In the genomic region with DNA sequence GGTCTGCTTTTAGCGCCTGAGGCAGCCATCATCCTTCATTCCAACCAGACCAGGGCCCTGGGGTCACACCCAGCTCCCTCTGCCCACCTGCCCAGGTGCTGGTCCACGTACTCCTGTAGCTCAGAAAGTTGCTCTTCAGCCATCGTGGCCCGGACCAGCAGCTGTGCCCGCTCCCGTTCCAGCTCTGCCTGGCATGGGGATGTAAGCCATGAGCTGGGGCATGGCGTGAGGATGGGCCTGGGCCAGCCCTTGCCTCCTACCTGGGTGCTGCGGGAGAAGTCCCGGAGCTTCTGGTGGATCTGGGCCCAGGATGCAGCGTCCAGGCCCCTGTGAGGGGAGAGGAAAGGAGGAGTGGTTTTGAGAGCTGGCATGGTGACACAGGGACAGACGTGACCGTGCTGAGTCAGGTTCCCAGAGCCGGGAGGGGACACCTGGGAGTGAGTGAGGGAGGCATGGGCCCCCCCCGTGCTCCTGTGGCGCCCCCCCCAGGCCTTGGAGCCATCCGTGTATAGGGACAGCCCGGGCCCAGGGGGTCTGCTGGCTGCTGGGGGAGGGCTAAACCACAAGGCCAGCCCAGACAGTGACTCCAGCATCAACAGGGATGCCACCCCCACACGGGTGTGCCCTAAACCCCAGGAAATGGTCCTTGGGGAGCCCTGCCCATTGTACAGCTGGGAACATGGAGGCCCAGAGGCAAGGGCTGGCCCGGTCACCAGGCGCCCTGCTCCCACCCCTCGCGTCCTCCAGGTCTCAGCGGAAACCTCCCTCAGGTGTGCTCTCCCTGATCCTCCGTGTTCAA, we compare ENCODE assay signal across 1 cellular context.
TF ChIP-seq lines count a peak whose summit lies in the region.

No MANE protein-coding gene starts in this region.

TF ChIP-seq in K562, 482 proteins besides CTCF, POLR2A, EP300 and RAD21 (continued from another document and continues in another):
- TF ChIP-seq ELF4 (CRISPR knock-in tag; IDR thresholded peaks at IDR 0.05): no peak
- TF ChIP-seq ZNF584 (CRISPR knock-in tag; IDR thresholded peaks at IDR 0.05; ENCODE audit: low read depth): no peak
- TF ChIP-seq ZFPM2 (CRISPR knock-in tag; IDR thresholded peaks at IDR 0.05): no peak
- TF ChIP-seq, protein P1, sequence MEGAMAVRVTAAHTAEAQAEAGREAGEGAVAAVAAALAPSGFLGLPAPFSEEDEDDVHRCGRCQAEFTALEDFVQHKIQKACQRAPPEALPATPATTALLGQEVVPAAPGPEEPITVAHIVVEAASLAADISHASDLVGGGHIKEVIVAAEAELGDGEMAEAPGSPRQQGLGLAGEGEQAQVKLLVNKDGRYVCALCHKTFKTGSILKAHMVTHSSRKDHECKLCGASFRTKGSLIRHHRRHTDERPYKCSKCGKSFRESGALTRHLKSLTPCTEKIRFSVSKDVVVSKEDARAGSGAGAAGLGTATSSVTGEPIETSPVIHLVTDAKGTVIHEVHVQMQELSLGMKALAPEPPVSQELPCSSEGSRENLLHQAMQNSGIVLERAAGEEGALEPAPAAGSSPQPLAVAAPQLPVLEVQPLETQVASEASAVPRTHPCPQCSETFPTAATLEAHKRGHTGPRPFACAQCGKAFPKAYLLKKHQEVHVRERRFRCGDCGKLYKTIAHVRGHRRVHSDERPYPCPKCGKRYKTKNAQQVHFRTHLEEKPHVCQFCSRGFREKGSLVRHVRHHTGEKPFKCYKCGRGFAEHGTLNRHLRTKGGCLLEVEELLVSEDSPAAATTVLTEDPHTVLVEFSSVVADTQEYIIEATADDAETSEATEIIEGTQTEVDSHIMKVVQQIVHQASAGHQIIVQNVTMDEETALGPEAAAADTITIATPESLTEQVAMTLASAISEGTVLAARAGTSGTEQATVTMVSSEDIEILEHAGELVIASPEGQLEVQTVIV (CRISPR knock-in tag; IDR thresholded peaks at IDR 0.05; ENCODE audit: borderline replicate concordance): no peak
- no peak for TF ChIP-seq SOX6 (IDR thresholded peaks at IDR 0.05)
- TF ChIP-seq ESRRB (CRISPR knock-in tag; IDR thresholded peaks at IDR 0.05; ENCODE audit: borderline replicate concordance): no peak
- no peak for TF ChIP-seq KAT8 (IDR thresholded peaks at IDR 0.05; ENCODE audit: low read depth)
- no peak for TF ChIP-seq SMC3 (conservative IDR thresholded peaks at IDR 0.05; ENCODE audit: insufficient read depth, low read depth, low read length)
- peak in 1 of 2 experiments; percentile 71; a peak in 1 of 4 replicates for TF ChIP-seq KDM1A (IDR thresholded peaks at IDR 0.05)
- no peak for TF ChIP-seq ETV1 (tag; conservative IDR thresholded peaks at IDR 0.05; ENCODE audit: low read depth)
- TF ChIP-seq ZNF232 (CRISPR knock-in tag; IDR thresholded peaks at IDR 0.05): no peak
- TF ChIP-seq, protein P2, sequence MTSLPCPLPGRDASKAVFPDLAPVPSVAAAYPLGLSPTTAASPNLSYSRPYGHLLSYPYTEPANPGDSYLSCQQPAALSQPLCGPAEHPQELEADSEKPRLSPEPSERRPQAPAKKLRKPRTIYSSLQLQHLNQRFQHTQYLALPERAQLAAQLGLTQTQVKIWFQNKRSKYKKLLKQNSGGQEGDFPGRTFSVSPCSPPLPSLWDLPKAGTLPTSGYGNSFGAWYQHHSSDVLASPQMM (CRISPR knock-in tag; IDR thresholded peaks at IDR 0.05): no peak
- TF ChIP-seq PPARD (CRISPR knock-in tag; IDR thresholded peaks at IDR 0.05): no peak
- TF ChIP-seq, protein P3, sequence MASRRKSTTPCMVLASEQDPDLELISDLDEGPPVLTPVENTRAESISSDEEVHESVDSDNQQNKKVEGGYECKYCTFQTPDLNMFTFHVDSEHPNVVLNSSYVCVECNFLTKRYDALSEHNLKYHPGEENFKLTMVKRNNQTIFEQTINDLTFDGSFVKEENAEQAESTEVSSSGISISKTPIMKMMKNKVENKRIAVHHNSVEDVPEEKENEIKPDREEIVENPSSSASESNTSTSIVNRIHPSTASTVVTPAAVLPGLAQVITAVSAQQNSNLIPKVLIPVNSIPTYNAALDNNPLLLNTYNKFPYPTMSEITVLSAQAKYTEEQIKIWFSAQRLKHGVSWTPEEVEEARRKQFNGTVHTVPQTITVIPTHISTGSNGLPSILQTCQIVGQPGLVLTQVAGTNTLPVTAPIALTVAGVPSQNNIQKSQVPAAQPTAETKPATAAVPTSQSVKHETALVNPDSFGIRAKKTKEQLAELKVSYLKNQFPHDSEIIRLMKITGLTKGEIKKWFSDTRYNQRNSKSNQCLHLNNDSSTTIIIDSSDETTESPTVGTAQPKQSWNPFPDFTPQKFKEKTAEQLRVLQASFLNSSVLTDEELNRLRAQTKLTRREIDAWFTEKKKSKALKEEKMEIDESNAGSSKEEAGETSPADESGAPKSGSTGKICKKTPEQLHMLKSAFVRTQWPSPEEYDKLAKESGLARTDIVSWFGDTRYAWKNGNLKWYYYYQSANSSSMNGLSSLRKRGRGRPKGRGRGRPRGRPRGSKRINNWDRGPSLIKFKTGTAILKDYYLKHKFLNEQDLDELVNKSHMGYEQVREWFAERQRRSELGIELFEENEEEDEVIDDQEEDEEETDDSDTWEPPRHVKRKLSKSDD (conservative IDR thresholded peaks at IDR 0.05; ENCODE audit: low read length): no peak
- TF ChIP-seq, protein P4, sequence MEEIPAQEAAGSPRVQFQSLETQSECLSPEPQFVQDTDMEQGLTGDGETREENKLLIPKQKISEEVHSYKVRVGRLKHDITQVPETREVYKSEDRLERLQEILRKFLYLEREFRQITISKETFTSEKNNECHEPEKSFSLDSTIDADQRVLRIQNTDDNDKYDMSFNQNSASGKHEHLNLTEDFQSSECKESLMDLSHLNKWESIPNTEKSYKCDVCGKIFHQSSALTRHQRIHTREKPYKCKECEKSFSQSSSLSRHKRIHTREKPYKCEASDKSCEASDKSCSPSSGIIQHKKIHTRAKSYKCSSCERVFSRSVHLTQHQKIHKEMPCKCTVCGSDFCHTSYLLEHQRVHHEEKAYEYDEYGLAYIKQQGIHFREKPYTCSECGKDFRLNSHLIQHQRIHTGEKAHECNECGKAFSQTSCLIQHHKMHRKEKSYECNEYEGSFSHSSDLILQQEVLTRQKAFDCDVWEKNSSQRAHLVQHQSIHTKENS (CRISPR knock-in tag; IDR thresholded peaks at IDR 0.05): no peak
- TF ChIP-seq RAD51 (IDR thresholded peaks at IDR 0.05; ENCODE audit: borderline replicate concordance, low read depth): no peak
- TF ChIP-seq FOXP1 (CRISPR knock-in tag; IDR thresholded peaks at IDR 0.05): no peak
- no peak for TF ChIP-seq GTF2E2 (tag; IDR thresholded peaks at IDR 0.05)
- TF ChIP-seq, protein P5, sequence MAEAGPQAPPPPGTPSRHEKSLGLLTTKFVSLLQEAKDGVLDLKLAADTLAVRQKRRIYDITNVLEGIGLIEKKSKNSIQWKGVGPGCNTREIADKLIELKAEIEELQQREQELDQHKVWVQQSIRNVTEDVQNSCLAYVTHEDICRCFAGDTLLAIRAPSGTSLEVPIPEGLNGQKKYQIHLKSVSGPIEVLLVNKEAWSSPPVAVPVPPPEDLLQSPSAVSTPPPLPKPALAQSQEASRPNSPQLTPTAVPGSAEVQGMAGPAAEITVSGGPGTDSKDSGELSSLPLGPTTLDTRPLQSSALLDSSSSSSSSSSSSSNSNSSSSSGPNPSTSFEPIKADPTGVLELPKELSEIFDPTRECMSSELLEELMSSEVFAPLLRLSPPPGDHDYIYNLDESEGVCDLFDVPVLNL (CRISPR knock-in tag; IDR thresholded peaks at IDR 0.05; ENCODE audit: low read depth): no peak
- TF ChIP-seq CTBP1 (IDR thresholded peaks at IDR 0.05; ENCODE audit: borderline replicate concordance): no peak
- TF ChIP-seq, protein P6, sequence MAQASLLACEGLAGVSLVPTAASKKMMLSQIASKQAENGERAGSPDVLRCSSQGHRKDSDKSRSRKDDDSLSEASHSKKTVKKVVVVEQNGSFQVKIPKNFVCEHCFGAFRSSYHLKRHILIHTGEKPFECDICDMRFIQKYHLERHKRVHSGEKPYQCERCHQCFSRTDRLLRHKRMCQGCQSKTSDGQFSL (CRISPR knock-in tag; IDR thresholded peaks at IDR 0.05): peak; percentile 94
- TF ChIP-seq, protein P6 (tag; IDR thresholded peaks at IDR 0.05): peak in 1 of 2 experiments; percentile 25; a peak in 1 of 4 replicates
- TF ChIP-seq POLR3A (IDR thresholded peaks at IDR 0.05; ENCODE audit: borderline replicate concordance, extremely low read depth, insufficient read depth, insufficient read length): no peak
- no peak for TF ChIP-seq CAMTA2 (CRISPR knock-in tag; conservative IDR thresholded peaks at IDR 0.05)
- TF ChIP-seq ZNF408 (CRISPR knock-in tag; IDR thresholded peaks at IDR 0.05; ENCODE audit: low read depth): no peak
- TF ChIP-seq RUNX1 (IDR thresholded peaks at IDR 0.05; ENCODE audit: low read depth): no peak
- TF ChIP-seq ZNF695 (CRISPR knock-in tag; IDR thresholded peaks at IDR 0.05): no peak
- TF ChIP-seq IFI16 (CRISPR knock-in tag; IDR thresholded peaks at IDR 0.05): no peak
- no peak for TF ChIP-seq FOXK2 (conservative IDR thresholded peaks at IDR 0.05 in 1 of 2, IDR thresholded peaks at IDR 0.05 in 1 of 2; ENCODE audit: low read depth in 2 of 2)
- TF ChIP-seq PURB (CRISPR knock-in tag; IDR thresholded peaks at IDR 0.05; ENCODE audit: low read depth): no peak
- no peak for TF ChIP-seq STAT5A (IDR thresholded peaks at IDR 0.05; ENCODE audit: borderline replicate concordance, low read length)
- TF ChIP-seq HDAC1 (IDR thresholded peaks at IDR 0.05): no peak
- no peak for TF ChIP-seq MXI1 (IDR thresholded peaks at IDR 0.05; ENCODE audit: low read depth, low read length)
- TF ChIP-seq, protein P7, sequence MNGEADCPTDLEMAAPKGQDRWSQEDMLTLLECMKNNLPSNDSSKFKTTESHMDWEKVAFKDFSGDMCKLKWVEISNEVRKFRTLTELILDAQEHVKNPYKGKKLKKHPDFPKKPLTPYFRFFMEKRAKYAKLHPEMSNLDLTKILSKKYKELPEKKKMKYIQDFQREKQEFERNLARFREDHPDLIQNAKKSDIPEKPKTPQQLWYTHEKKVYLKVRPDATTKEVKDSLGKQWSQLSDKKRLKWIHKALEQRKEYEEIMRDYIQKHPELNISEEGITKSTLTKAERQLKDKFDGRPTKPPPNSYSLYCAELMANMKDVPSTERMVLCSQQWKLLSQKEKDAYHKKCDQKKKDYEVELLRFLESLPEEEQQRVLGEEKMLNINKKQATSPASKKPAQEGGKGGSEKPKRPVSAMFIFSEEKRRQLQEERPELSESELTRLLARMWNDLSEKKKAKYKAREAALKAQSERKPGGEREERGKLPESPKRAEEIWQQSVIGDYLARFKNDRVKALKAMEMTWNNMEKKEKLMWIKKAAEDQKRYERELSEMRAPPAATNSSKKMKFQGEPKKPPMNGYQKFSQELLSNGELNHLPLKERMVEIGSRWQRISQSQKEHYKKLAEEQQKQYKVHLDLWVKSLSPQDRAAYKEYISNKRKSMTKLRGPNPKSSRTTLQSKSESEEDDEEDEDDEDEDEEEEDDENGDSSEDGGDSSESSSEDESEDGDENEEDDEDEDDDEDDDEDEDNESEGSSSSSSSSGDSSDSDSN (IDR thresholded peaks at IDR 0.05; ENCODE audit: borderline replicate concordance in 1 of 2, low read depth in 2 of 2, low read length in 2 of 2): no peak
- TF ChIP-seq RFX5 (IDR thresholded peaks at IDR 0.05; ENCODE audit: low read depth, low read length): no peak
- TF ChIP-seq ERF (CRISPR knock-in tag; IDR thresholded peaks at IDR 0.05): no peak
- TF ChIP-seq, protein P8, sequence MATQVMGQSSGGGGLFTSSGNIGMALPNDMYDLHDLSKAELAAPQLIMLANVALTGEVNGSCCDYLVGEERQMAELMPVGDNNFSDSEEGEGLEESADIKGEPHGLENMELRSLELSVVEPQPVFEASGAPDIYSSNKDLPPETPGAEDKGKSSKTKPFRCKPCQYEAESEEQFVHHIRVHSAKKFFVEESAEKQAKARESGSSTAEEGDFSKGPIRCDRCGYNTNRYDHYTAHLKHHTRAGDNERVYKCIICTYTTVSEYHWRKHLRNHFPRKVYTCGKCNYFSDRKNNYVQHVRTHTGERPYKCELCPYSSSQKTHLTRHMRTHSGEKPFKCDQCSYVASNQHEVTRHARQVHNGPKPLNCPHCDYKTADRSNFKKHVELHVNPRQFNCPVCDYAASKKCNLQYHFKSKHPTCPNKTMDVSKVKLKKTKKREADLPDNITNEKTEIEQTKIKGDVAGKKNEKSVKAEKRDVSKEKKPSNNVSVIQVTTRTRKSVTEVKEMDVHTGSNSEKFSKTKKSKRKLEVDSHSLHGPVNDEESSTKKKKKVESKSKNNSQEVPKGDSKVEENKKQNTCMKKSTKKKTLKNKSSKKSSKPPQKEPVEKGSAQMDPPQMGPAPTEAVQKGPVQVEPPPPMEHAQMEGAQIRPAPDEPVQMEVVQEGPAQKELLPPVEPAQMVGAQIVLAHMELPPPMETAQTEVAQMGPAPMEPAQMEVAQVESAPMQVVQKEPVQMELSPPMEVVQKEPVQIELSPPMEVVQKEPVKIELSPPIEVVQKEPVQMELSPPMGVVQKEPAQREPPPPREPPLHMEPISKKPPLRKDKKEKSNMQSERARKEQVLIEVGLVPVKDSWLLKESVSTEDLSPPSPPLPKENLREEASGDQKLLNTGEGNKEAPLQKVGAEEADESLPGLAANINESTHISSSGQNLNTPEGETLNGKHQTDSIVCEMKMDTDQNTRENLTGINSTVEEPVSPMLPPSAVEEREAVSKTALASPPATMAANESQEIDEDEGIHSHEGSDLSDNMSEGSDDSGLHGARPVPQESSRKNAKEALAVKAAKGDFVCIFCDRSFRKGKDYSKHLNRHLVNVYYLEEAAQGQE (CRISPR knock-in tag; IDR thresholded peaks at IDR 0.05; ENCODE audit: low read depth): no peak
- TF ChIP-seq ZNF830 (CRISPR knock-in tag; IDR thresholded peaks at IDR 0.05): no peak
- no peak for TF ChIP-seq ZNF133 (CRISPR knock-in tag; IDR thresholded peaks at IDR 0.05)
- TF ChIP-seq SIX5 (IDR thresholded peaks at IDR 0.05; ENCODE audit: borderline replicate concordance in 1 of 2, insufficient read depth in 1 of 2, low read depth in 1 of 2, low read length in 2 of 2): no peak
- peak; percentile 39; the same call in 1 of the 2 replicates for TF ChIP-seq CBX1 (IDR thresholded peaks at IDR 0.05; ENCODE audit: low read depth)
- TF ChIP-seq SPI1 (IDR thresholded peaks at IDR 0.05; ENCODE audit: borderline replicate concordance, low read depth, low read length): no peak
- TF ChIP-seq, protein P9, sequence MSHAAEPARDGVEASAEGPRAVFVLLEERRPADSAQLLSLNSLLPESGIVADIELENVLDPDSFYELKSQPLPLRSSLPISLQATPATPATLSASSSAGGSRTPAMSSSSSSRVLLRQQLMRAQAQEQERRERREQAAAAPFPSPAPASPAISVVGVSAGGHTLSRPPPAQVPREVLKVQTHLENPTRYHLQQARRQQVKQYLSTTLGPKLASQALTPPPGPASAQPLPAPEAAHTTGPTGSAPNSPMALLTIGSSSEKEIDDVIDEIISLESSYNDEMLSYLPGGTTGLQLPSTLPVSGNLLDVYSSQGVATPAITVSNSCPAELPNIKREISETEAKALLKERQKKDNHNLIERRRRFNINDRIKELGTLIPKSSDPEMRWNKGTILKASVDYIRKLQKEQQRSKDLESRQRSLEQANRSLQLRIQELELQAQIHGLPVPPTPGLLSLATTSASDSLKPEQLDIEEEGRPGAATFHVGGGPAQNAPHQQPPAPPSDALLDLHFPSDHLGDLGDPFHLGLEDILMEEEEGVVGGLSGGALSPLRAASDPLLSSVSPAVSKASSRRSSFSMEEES (CRISPR knock-in tag; IDR thresholded peaks at IDR 0.05): no peak
- TF ChIP-seq ZNF217 (CRISPR knock-in tag; IDR thresholded peaks at IDR 0.05): no peak
- no peak for TF ChIP-seq ZSCAN29 (IDR thresholded peaks at IDR 0.05)
- peak; percentile 78 for TF ChIP-seq ZNF316 (IDR thresholded peaks at IDR 0.05)
- peak; percentile 74; the same call in 1 of the 2 replicates for TF ChIP-seq BCOR (IDR thresholded peaks at IDR 0.05)
